8 cellular contexts compared by ENCODE assay signal in genomic region chr13:37868691-37869505, GRCh38. TPM values are rescaled to one million over a fixed set of nuclear protein-coding genes. Genes with fewer than 3 reads are reported as not detected.
DNase-seq lines count a peak whose midpoint lies in the region; ATAC-seq and TF ChIP-seq lines count a peak whose summit lies in the region.

No MANE protein-coding gene starts in this region.

- H3K9me3 ChIP-seq in AG04450 (ENCODE audit: control insufficient read depth, insufficient read depth, low read length) (no peaks in the 10 kb centered on the region), Peyer's patch (no peaks in the 10 kb centered on the region), neuron (ENCODE audit: low read length) (no peaks in the 10 kb centered on the region)

- H3K27ac ChIP-seq in AG04450 (ENCODE audit: low read depth, low read length) (no peak overlapping the region), Peyer's patch (peak overlapping the region in 2 of 4 donors; percentile 52 to 54)

- POLR2A ChIA-PET in AG04450 (lab: Yijun Ruan, JAX): interaction anchor here (0.8 kb wide), 1 partner anchor 213 kb away, joined by 3 read pairs; no protein-coding TSS in a partner anchor

- CTCF ChIA-PET in AG04450 (lab: Charles Lee): interaction anchor here (0.6 to 3.5 kb wide), 6 partner anchors 10 to 721 kb away, joined by 3 to 19 read pairs (median 3); partner anchors contain the start of gene POSTN

- no peak for ATAC-seq in stimulated activated naive CD8-positive, alpha-beta T cell treated with anti-CD3 and anti-CD28 coated beads, Interleukin-15, Interleukin-2, amounts not matched to agents 100 U/mL and 50 U/mL, for 24 hours

- no peaks in the 10 kb centered on the region for H3K27me3 ChIP-seq in AG04450 (ENCODE audit: control insufficient read depth, insufficient read depth, low read length)
- no peaks in the 10 kb centered on the region for H3K27me3 ChIP-seq in Peyer's patch
- H3K27me3 ChIP-seq in neuron (ENCODE audit: insufficient read depth, low read length): no peaks in the 10 kb centered on the region

- H3K4me3 ChIP-seq in AG04450 (ENCODE audit: low read depth, low read length) (peak overlapping the region; percentile 76), Peyer's patch (peak overlapping the region; percentile 8 to 50 (median 26)), fibroblast of the aortic adventitia (ENCODE audit: low read depth, low read length) (peak overlapping the region; percentile 70), neuron (ENCODE audit: low read length) (peak overlapping the region; percentile 71)

- TF ChIP-seq CTCF in AG04450 (IDR thresholded peaks at IDR 0.05; ENCODE audit: low read depth, low read length): no peak
- no peak for TF ChIP-seq CTCF in Peyer's patch (IDR thresholded peaks at IDR 0.05)
- TF ChIP-seq CTCF in fibroblast of the aortic adventitia (IDR thresholded peaks at IDR 0.05; ENCODE audit: insufficient read depth, low read length): no peak

- H3K4me1 ChIP-seq in Peyer's patch (no peaks in the 10 kb centered on the region), neuron (ENCODE audit: insufficient read depth, low read length) (peaks cover 25% of the 10 kb centered on the region)

- no peaks in the 10 kb centered on the region for H3K36me3 ChIP-seq in Peyer's patch
- no peaks in the 10 kb centered on the region for H3K36me3 ChIP-seq in neuron (ENCODE audit: insufficient read depth, low read length)

- DNase-seq in AG04450 (ENCODE audit: low read depth, low spot score) (no peak), Peyer's patch (no peak), fibroblast of the aortic adventitia (ENCODE audit: low read depth) (peak; percentile 24), NCI-H146 (lab: John Stamatoyannopoulos, UW) (no peak), globus pallidus (ENCODE audit: low spot score) (no peak), NCI-H2171 (lab: John Stamatoyannopoulos, UW) (no peak)
- no peak for DNase-seq in stimulated activated naive CD8-positive, alpha-beta T cell treated with anti-CD3 and anti-CD28 coated beads, Interleukin-15, Interleukin-2, amounts not matched to agents 100 U/mL and 50 U/mL, for 24 hours

- TF ChIP-seq POLR2A in Peyer's patch (IDR thresholded peaks at IDR 0.05): no peak

- peak overlapping the region; percentile 94 for H2AFZ ChIP-seq in neuron (ENCODE audit: low read depth, low read length)

RNA-seq across cellular contexts. Expression of gene TRPC4, which starts 0.7 kb away (rescaled TPM):
- polyA plus RNA-seq in AG04450 (2011; rRNA removed): 1.4 and 1.8 TPM in 2 replicates
- polyA minus RNA-seq in AG04450 (2011; rRNA and poly(A)+ RNA removed): 1.9 and 2.5 TPM in 2 replicates
- total RNA-seq in Peyer's patch: 1 to 10 TPM in 1 of 4 donors, not detected in 3; 1.2 TPM
- 1.2 and 5.5 TPM in 2 replicates for total RNA-seq in fibroblast of the aortic adventitia (ENCODE audit: low replicate concordance)
